Comparison of ENCODE assay signal across 22 cellular contexts in genomic region chr16:79297297-79297696, GRCh38.
DNase-seq lines count a peak whose midpoint lies in the region; ATAC-seq, FAIRE-seq and TF ChIP-seq lines count a peak whose summit lies in the region.
"Had no signal": no experiment of that assay in that cellular context is flagged by ENCODE, and none has a peak within 500 bp of the region (broad histone marks: within the 10 kb centered on the region; RNA-seq: fewer than 3 reads in every experiment).

No MANE protein-coding gene starts in this region.

- H3K4me3 Mint-ChIP-seq in activated T-helper 17 cell treated with anti-CD3 and anti-CD28 coated beads, Interleukin-2, amount 50 U/mL, for 72 hours = peak overlapping the region; percentile 48
- H3K4me3 Mint-ChIP-seq: HFFc6 had no signal

- H3K36me3 ChIP-seq in HepG2 (replicated peaks in 1 of 2; ENCODE audit: control insufficient read depth in 1 of 2, insufficient read depth in 2 of 2, low read length in 2 of 2) (no peaks in the 10 kb centered on the region), right lobe of liver (no peaks in the 10 kb centered on the region), mucosa of stomach (ENCODE audit: control insufficient read depth, insufficient read depth, low read length) (no peaks in the 10 kb centered on the region)

- H3K9ac ChIP-seq in HepG2 (ENCODE audit: insufficient read depth, low read depth, low read length) = no peak overlapping the region
- peak overlapping the region; percentile 29 for H3K9ac ChIP-seq in mucosa of stomach (ENCODE audit: low read length)

- no peak overlapping the region for H3K4me2 ChIP-seq in HepG2 (ENCODE audit: low read depth, low read length)
- H3K4me2 ChIP-seq: A549 had no signal

- no peaks in the 10 kb centered on the region for H3K27me3 Mint-ChIP-seq in activated T-helper 17 cell treated with anti-CD3 and anti-CD28 coated beads, Interleukin-2, amount 50 U/mL, for 72 hours
- H3K27me3 Mint-ChIP-seq: CD4-positive, alpha-beta memory T cell had no signal

- TF ChIP-seq RAD21 in HepG2 (CRISPR knock-in tag; IDR thresholded peaks at IDR 0.05) = no peak

- 60% methylated on average over 9 of the region's 9 CpGs for WGBS in HepG2 (ENCODE audit: low lambda C conversion rate)
- 87% methylated on average over 9 of the region's 9 CpGs for WGBS in right lobe of liver (ENCODE audit: insufficient coverage, low coverage, low lambda C conversion rate, missing lambda C conversion rate)

- DNase-seq in HepG2 (ENCODE audit: low spot score) = no peak
- DNase-seq in right lobe of liver = no peak
- DNase-seq: AML-193, DMS153, DMS79, GDM1, HFFc6, Kasumi-1, KG1 had no signal

- H3K4me1 ChIP-seq in HepG2 (ENCODE audit: insufficient read depth, low read length) (peaks cover 25% of the 10 kb centered on the region; the same call in 1 of the 2 replicates), right lobe of liver (peaks cover 0 to 7% (median 0%) of the 10 kb centered on the region in 4 donors), mucosa of stomach (ENCODE audit: control insufficient read depth, insufficient read depth, low read length) (peaks cover 59% of the 10 kb centered on the region)
- H3K4me1 ChIP-seq: A549 had no signal

- H3K9me3 ChIP-seq in HepG2 (ENCODE audit: low read length) (no peaks in the 10 kb centered on the region), right lobe of liver (no peaks in the 10 kb centered on the region), mucosa of stomach (ENCODE audit: control insufficient read depth, low read length) (no peaks in the 10 kb centered on the region)
- H3K9me3 ChIP-seq: A549 had no signal

- POLR2A ChIA-PET in HepG2 (lab: Yijun Ruan, JAX) = no interaction called here

- CTCF ChIA-PET in HepG2 (lab: Yijun Ruan, JAX; ENCODE audit: low intra/inter-chr PET ratio, low total read pairs) = no interaction called here

- H3K4me1 Mint-ChIP-seq in activated T-helper 17 cell treated with anti-CD3 and anti-CD28 coated beads, Interleukin-2, amount 50 U/mL, for 72 hours = peaks cover 17% of the 10 kb centered on the region

- intact Hi-C loops in HepG2 (cut with micrococcal nuclease; ENCODE audit: unreplicated experiment) = no loop called here
- intact Hi-C loops in right lobe of liver (cut with DNase I) = no loop called here

- no peak overlapping the region for H3K27ac Mint-ChIP-seq in activated T-helper 17 cell treated with anti-CD3 and anti-CD28 coated beads, Interleukin-2, amount 50 U/mL, for 72 hours
- H3K27ac Mint-ChIP-seq: HFFc6 had no signal

- TF ChIP-seq POLR2A in HepG2 (IDR thresholded peaks at IDR 0.05; ENCODE audit: insufficient read depth in 1 of 2, low read depth in 2 of 2, low read length in 2 of 2) = no peak
- TF ChIP-seq POLR2A in right lobe of liver (IDR thresholded peaks at IDR 0.05) = no peak

- BruUV-seq in HepG2 (replicated peaks; lab: Mats Ljungman, UMichigan) = no TSS peak

- no peaks in the 10 kb centered on the region for H4K20me1 ChIP-seq in HepG2 (ENCODE audit: insufficient read depth, low read length)

- H3K27me3 ChIP-seq in HepG2 (ENCODE audit: control insufficient read depth in 1 of 2, insufficient read depth in 2 of 2, low read length in 2 of 2) = peaks cover 0 to 1% of the 10 kb centered on the region in 2 experiments; a peak in 1 of 5 replicates
- H3K27me3 ChIP-seq in right lobe of liver = no peaks in the 10 kb centered on the region
- H3K27me3 ChIP-seq in mucosa of stomach (ENCODE audit: control insufficient read depth, insufficient read depth, low read length) = no peaks in the 10 kb centered on the region

- H3K4me3 ChIP-seq in HepG2 (replicated peaks in 1 of 3; ENCODE audit: insufficient read depth in 1 of 3, low read depth in 2 of 3, low read length in 3 of 3) (no peak overlapping the region), right lobe of liver (no peak overlapping the region), mucosa of stomach (ENCODE audit: low read length) (no peak overlapping the region)
- H3K4me3 ChIP-seq: A549 had no signal

- H3K36me3 Mint-ChIP-seq in activated T-helper 17 cell treated with anti-CD3 and anti-CD28 coated beads, Interleukin-2, amount 50 U/mL, for 72 hours (ENCODE audit: low read depth) = no peaks in the 10 kb centered on the region
- H3K36me3 Mint-ChIP-seq: CD4-positive, alpha-beta memory T cell had no signal

- no peak for TF ChIP-seq EP300 in HepG2 (IDR thresholded peaks at IDR 0.05; ENCODE audit: low read depth in 2 of 2, low read length in 2 of 2)
- TF ChIP-seq EP300 in HepG2 (CRISPR knock-in tag; IDR thresholded peaks at IDR 0.05; ENCODE audit: borderline replicate concordance) = no peak

- no peak for FAIRE-seq in HepG2 (lab: Jason Lieb, UNC)
- FAIRE-seq: A549, GM12892, GM18507, H54 had no signal

- no peak overlapping the region for H2AFZ ChIP-seq in HepG2 (ENCODE audit: low read length)

- H3K9me3 Mint-ChIP-seq in activated T-helper 17 cell treated with anti-CD3 and anti-CD28 coated beads, Interleukin-2, amount 50 U/mL, for 72 hours = no peaks in the 10 kb centered on the region
- H3K9me3 Mint-ChIP-seq: CD4-positive, alpha-beta memory T cell had no signal

- in situ Hi-C loops in HepG2 (cut with HindIII; ENCODE audit: extremely low pct_ligation_motif_present, low pct_unique_long_range_greater_than_20kb) = no loop called here

- H3K79me2 ChIP-seq in HepG2 (ENCODE audit: insufficient read depth, low read length) = no peaks in the 10 kb centered on the region

- ATAC-seq in HepG2 (no peak), right lobe of liver (no peak), HG03139 (IDR thresholded peaks at IDR 0.05; ENCODE audit: unreplicated experiment) (no peak), HG02571 (IDR thresholded peaks at IDR 0.05; ENCODE audit: unreplicated experiment) (no peak), HG03442 (IDR thresholded peaks at IDR 0.05; ENCODE audit: unreplicated experiment) (no peak)
- ATAC-seq in activated T-helper 17 cell treated with anti-CD3 and anti-CD28 coated beads, Interleukin-2, amount 50 U/mL, for 72 hours (replicated peaks) = no peak
- ATAC-seq: A549, HCT116 had no signal

- H3K27ac ChIP-seq in HepG2 (ENCODE audit: extremely low read length, insufficient read depth, low read length) (no peak overlapping the region), right lobe of liver (no peak overlapping the region)
- H3K27ac ChIP-seq: 22Rv1, A549, C4-2B had no signal

- TF ChIP-seq CTCF in HepG2 (CRISPR knock-in tag; IDR thresholded peaks at IDR 0.05) (no peak), right lobe of liver (IDR thresholded peaks at IDR 0.05) (no peak)

TF ChIP-seq in HepG2, 621 proteins besides CTCF, POLR2A, EP300 and RAD21:
- no peak for TF ChIP-seq ZNF75D (CRISPR knock-in tag; IDR thresholded peaks at IDR 0.05; ENCODE audit: borderline replicate concordance)
- TF ChIP-seq SRF (IDR thresholded peaks at IDR 0.05; ENCODE audit: low read depth, low read length) = 0 out of 2 replicates have a peak, but pooled peaks have one; percentile 12
